In genomic region chr7:157650801-157651200, GRCh38 we compare ENCODE assay signal across 26 cellular contexts.
"Had no signal": no experiment of that assay in that cellular context is flagged by ENCODE, and none has a peak within 500 bp of the region (broad histone marks: within the 10 kb centered on the region; RNA-seq: fewer than 3 reads in every experiment).

No MANE protein-coding gene starts in this region.

- H3K4me1 Mint-ChIP-seq: activated CD4-positive, alpha-beta T cell treated with anti-CD3 and anti-CD28 coated beads, Interleukin-2, amount 10 ng/mL, durations not matched to agents 24 days and 14 days; activated CD8-positive, alpha-beta memory T cell treated with anti-CD3 and anti-CD28 coated beads, Interleukin-2, amount 10 ng/mL, durations not matched to agents 7 days and 5 days; activated naive CD4-positive, alpha-beta T cell treated with anti-CD3 and anti-CD28 coated beads, Interleukin-2, amount 50 U/mL, for 24 hours; T-helper 17 cell; WTC11 had no signal

- H3K27ac Mint-ChIP-seq: activated CD4-positive, alpha-beta T cell treated with anti-CD3 and anti-CD28 coated beads, Interleukin-2, amount 10 ng/mL, durations not matched to agents 24 days and 14 days; activated CD8-positive, alpha-beta memory T cell treated with anti-CD3 and anti-CD28 coated beads, Interleukin-2, amount 10 ng/mL, durations not matched to agents 7 days and 5 days; activated naive CD4-positive, alpha-beta T cell treated with anti-CD3 and anti-CD28 coated beads, Interleukin-2, amount 50 U/mL, for 24 hours; activated T-cell treated with anti-CD3 and anti-CD28 coated beads, Interleukin-2, amount 50 U/mL, for 24 hours; activated T-helper 1 cell treated with anti-CD3 and anti-CD28 coated beads, Interleukin-12 subunit alpha, Interleukin-12 subunit beta, Interleukin-2, Interleukin-4 antibody, amounts not matched to agents 30 ng/mL and 10 ng/mL and 1 ng/mL, durations not matched to agents 14 hours and 24 hours and 36 hours; WTC11 had no signal

- H3K27me3 Mint-ChIP-seq: activated CD4-positive, alpha-beta T cell treated with anti-CD3 and anti-CD28 coated beads, Interleukin-2, amount 10 ng/mL, durations not matched to agents 24 days and 14 days; activated CD8-positive, alpha-beta memory T cell treated with anti-CD3 and anti-CD28 coated beads, Interleukin-2, amount 10 ng/mL, durations not matched to agents 7 days and 5 days; activated naive CD4-positive, alpha-beta T cell treated with anti-CD3 and anti-CD28 coated beads, Interleukin-2, amount 50 U/mL, for 24 hours; activated T-cell treated with anti-CD3 and anti-CD28 coated beads, Interleukin-2, amount 50 U/mL, for 24 hours; T-helper 17 cell had no signal

- H3K36me3 ChIP-seq: ascending aorta had no signal

- DNase-seq: activated CD4-positive, alpha-beta T cell treated with anti-CD3 and anti-CD28 coated beads for 1 hour; activated CD4-positive, alpha-beta T cell treated with anti-CD3 and anti-CD28 coated beads, Interleukin-2, amount 10 ng/mL, durations not matched to agents 24 days and 14 days; activated CD4-positive, alpha-beta T cell treated with anti-CD3 and anti-CD28 coated beads, Interleukin-2, amount 50 U/mL, for 48 hours; activated CD8-positive, alpha-beta memory T cell treated with anti-CD3 and anti-CD28 coated beads, Interleukin-2, amount 10 ng/mL, durations not matched to agents 7 days and 5 days; activated effector memory CD4-positive, alpha-beta T cell treated with Interleukin-2 at 50 U/mL for 16 hours; activated naive CD4-positive, alpha-beta T cell; activated T-cell treated with anti-CD3 and anti-CD28 coated beads, Interleukin-2, amount 50 U/mL, for 24 hours; amniotic stem cell; body of pancreas; Karpas-422; MM.1S; NCI-H1105; NCI-H1436 treated with DMSO at 0.1 percent for 48 hours; NCI-H187; NCI-H2081; NCI-H446; NCI-H524; PC-9; SIG-M5; T-helper 17 cell; T-helper 9 cell had no signal

- H3K9me3 ChIP-seq: ascending aorta, body of pancreas had no signal

- H3K4me1 ChIP-seq: ascending aorta, body of pancreas had no signal

- H3K4me3 ChIP-seq: ascending aorta, body of pancreas, K562, PC-9 had no signal

- H3K27me3 ChIP-seq: ascending aorta, body of pancreas had no signal

- H3K27ac ChIP-seq: ascending aorta, body of pancreas, PC-9 had no signal

- H2AFZ ChIP-seq: PC-9 had no signal

- H3K4me2 ChIP-seq: PC-9 had no signal

- H3K9me3 Mint-ChIP-seq: activated CD4-positive, alpha-beta T cell treated with anti-CD3 and anti-CD28 coated beads, Interleukin-2, amount 10 ng/mL, durations not matched to agents 24 days and 14 days; activated naive CD4-positive, alpha-beta T cell treated with anti-CD3 and anti-CD28 coated beads, Interleukin-2, amount 50 U/mL, for 24 hours; activated T-cell treated with anti-CD3 and anti-CD28 coated beads, Interleukin-2, amount 50 U/mL, for 24 hours; activated T-helper 1 cell treated with anti-CD3 and anti-CD28 coated beads, Interleukin-12 subunit alpha, Interleukin-12 subunit beta, Interleukin-2, Interleukin-4 antibody, amounts not matched to agents 30 ng/mL and 10 ng/mL and 1 ng/mL, durations not matched to agents 14 hours and 24 hours and 36 hours had no signal

- H3K36me3 Mint-ChIP-seq: activated CD8-positive, alpha-beta memory T cell treated with anti-CD3 and anti-CD28 coated beads, Interleukin-2, amount 10 ng/mL, durations not matched to agents 7 days and 5 days; activated naive CD4-positive, alpha-beta T cell treated with anti-CD3 and anti-CD28 coated beads, Interleukin-2, amount 50 U/mL, for 24 hours had no signal

- H3K4me3 Mint-ChIP-seq: activated CD4-positive, alpha-beta T cell treated with anti-CD3 and anti-CD28 coated beads, Interleukin-2, amount 10 ng/mL, durations not matched to agents 24 days and 14 days; activated CD8-positive, alpha-beta memory T cell treated with anti-CD3 and anti-CD28 coated beads, Interleukin-2, amount 10 ng/mL, durations not matched to agents 7 days and 5 days; activated naive CD4-positive, alpha-beta T cell treated with anti-CD3 and anti-CD28 coated beads, Interleukin-2, amount 50 U/mL, for 24 hours; activated T-cell treated with anti-CD3 and anti-CD28 coated beads, Interleukin-2, amount 50 U/mL, for 24 hours; activated T-helper 1 cell treated with anti-CD3 and anti-CD28 coated beads, Interleukin-12 subunit alpha, Interleukin-12 subunit beta, Interleukin-2, Interleukin-4 antibody, amounts not matched to agents 30 ng/mL and 10 ng/mL and 1 ng/mL, durations not matched to agents 14 hours and 24 hours and 36 hours; T-helper 17 cell; WTC11 had no signal
